Comparison of ENCODE assay signal across 14 cellular contexts in the genomic region with DNA sequence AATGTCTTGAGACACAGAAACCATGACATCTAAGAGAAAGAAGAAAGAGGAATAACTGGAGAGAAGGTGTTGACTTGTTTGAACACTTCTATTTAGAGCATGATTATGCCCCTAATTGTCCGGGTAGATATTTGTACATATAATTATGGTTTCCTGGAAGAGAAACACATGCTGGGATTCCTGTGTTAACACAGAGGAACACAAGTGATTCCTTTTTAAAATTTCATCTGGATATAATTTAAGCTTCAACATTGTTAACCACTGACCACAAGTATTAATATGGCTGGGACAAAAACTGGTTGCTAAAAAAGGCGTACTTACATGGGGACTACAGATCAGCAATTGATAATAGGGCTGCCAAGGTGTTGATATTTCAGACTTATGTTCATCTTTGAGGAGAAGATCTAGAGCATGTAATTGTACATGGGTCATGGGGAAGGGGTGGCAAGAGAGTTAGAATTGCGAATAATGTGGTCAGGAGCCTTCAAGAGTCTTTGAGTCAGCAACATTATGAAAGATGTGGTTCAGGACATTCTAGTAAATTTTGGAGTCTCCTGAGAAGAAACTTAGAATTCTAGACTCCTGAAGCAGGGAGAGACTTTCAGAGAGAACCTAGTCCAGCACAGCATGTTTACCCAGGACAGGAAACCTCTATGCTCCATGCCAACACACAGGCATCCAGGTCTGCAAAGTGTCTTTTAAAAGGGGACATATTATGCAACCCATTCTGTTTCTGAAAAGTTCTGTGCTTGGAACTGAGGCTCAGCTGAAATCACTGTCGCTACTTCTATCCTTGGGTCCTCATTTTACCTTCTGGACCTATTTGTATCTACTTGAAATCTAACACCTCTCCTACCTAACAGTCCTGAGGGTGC. TPM values are rescaled to one million over a fixed set of nuclear protein-coding genes. Genes with fewer than 3 reads are reported as not detected.
DNase-seq lines count a peak whose midpoint lies in the region; ATAC-seq and TF ChIP-seq lines count a peak whose summit lies in the region.
"Had no signal": no experiment of that assay in that cellular context is flagged by ENCODE, and none has a peak within 500 bp of the region (broad histone marks: within the 10 kb centered on the region; RNA-seq: fewer than 3 reads in every experiment).

No MANE protein-coding gene starts in this region.

- peaks cover 0 to 4% of the 10 kb centered on the region in 2 donors for H3K27me3 Mint-ChIP-seq in CD8-positive, alpha-beta memory T cell

- peaks cover 11% of the 10 kb centered on the region for H3K36me3 ChIP-seq in CD8-positive, alpha-beta memory T cell (ENCODE audit: insufficient read depth, low read length)
- H3K36me3 ChIP-seq in SK-N-MC (ENCODE audit: insufficient read depth, low read length): peaks cover 50% of the 10 kb centered on the region

- TF ChIP-seq CTCF in AG09309 (IDR thresholded peaks at IDR 0.05; ENCODE audit: control insufficient read depth, insufficient read depth, low read depth, low read length, missing control alignments): no peak

- peak overlapping the region in 5 of 7 donors; percentile 13 to 68 (median 21) for H3K4me3 Mint-ChIP-seq in CD8-positive, alpha-beta memory T cell
- H3K4me3 Mint-ChIP-seq: endodermal cell had no signal

- H3K4me1 Mint-ChIP-seq in CD8-positive, alpha-beta memory T cell: peaks cover 96 to 100% (median 98%) of the 10 kb centered on the region in 3 donors

- no peaks in the 10 kb centered on the region for H3K9me3 ChIP-seq in CD8-positive, alpha-beta memory T cell (ENCODE audit: low read length)
- no peaks in the 10 kb centered on the region for H3K9me3 ChIP-seq in SK-N-MC (ENCODE audit: low read depth, low read length)
- H3K9me3 ChIP-seq: Caco-2, stomach had no signal

- peaks cover 91% of the 10 kb centered on the region for H3K4me1 ChIP-seq in CD8-positive, alpha-beta memory T cell (ENCODE audit: insufficient read depth, low read length)
- H3K4me1 ChIP-seq: Caco-2 had no signal

- no peaks in the 10 kb centered on the region for H3K27me3 ChIP-seq in CD8-positive, alpha-beta memory T cell (ENCODE audit: insufficient read depth, low read length, poor library complexity, severe bottlenecking)
- H3K27me3 ChIP-seq: stomach had no signal

- ATAC-seq in GM19395 (IDR thresholded peaks at IDR 0.05; ENCODE audit: unreplicated experiment): no peak

- CTCF ChIA-PET in CD8-positive, alpha-beta memory T cell (lab: Charles Lee): no interaction called here

- H3K27ac ChIP-seq in CD8-positive, alpha-beta memory T cell (ENCODE audit: low read depth, low read length): no peak overlapping the region
- peak overlapping the region; percentile 60 for H3K27ac ChIP-seq in SK-N-MC
- H3K27ac ChIP-seq: parathyroid adenoma had no signal

- H3K27ac Mint-ChIP-seq in CD8-positive, alpha-beta memory T cell: peak overlapping the region; percentile 95 to 100 (median 99)
- H3K27ac Mint-ChIP-seq: endodermal cell had no signal

- POLR2A ChIA-PET in CD8-positive, alpha-beta memory T cell (lab: Charles Lee): no interaction called here

- peaks cover 12 to 74% (median 30%) of the 10 kb centered on the region in 3 donors for H3K36me3 Mint-ChIP-seq in CD8-positive, alpha-beta memory T cell

- DNase-seq in AG09309 (ENCODE audit: low read depth): peak; percentile 8
- no peak for DNase-seq in CD8-positive, alpha-beta memory T cell
- peak; percentile 44 for DNase-seq in SK-N-MC (ENCODE audit: low read depth, low spot score)
- DNase-seq in fibroblast of peridontal ligament (ENCODE audit: extremely low read depth): peak; percentile 62
- no peak for DNase-seq in epidermal melanocyte (ENCODE audit: insufficient read length, low spot score)
- DNase-seq in DMS79 treated with DMSO at 0.1 percent for 48 hours (lab: John Stamatoyannopoulos, UW): no peak
- DNase-seq in DMS114 treated with DMSO at 0.1 percent for 48 hours (lab: John Stamatoyannopoulos, UW; ENCODE audit: unreplicated experiment): no peak
- DNase-seq: Caco-2, endodermal cell, mesendoderm, NCI-H1436 treated with DMSO at 0.1 percent for 48 hours, stomach had no signal

- H3K4me3 ChIP-seq in AG09309 (ENCODE audit: control insufficient read depth, low read depth, low read length) (no peak overlapping the region), SK-N-MC (0 out of 2 replicates have a peak overlapping the region, but pooled peaks have one; percentile 18)
- no peak overlapping the region for H3K4me3 ChIP-seq in CD8-positive, alpha-beta memory T cell (ENCODE audit: low read length)
- H3K4me3 ChIP-seq: stomach had no signal

- no peaks in the 10 kb centered on the region for H3K9me3 Mint-ChIP-seq in CD8-positive, alpha-beta memory T cell
- H3K9me3 Mint-ChIP-seq: endodermal cell had no signal

- H3K9ac ChIP-seq in SK-N-MC (ENCODE audit: insufficient read length): no peak overlapping the region
- H3K9ac ChIP-seq: parathyroid adenoma had no signal

RNA-seq across cellular contexts. Expression of gene SLC38A1, which starts 56.5 kb away (rescaled TPM):
- 100 to 1,000 TPM; 233 to 242 TPM for total RNA-seq in CD8-positive, alpha-beta memory T cell
- polyA plus RNA-seq in CD8-positive, alpha-beta memory T cell: 252 TPM

Comparison
In these comparisons a context has a peak if more than half of its experiments do, and no peak if none do; other contexts are left out.
1. DNase-seq: peak in AG09309 (single experiment), SK-N-MC (single experiment) and fibroblast of peridontal ligament (single experiment); none in CD8-positive, alpha-beta memory T cell (0 of 5), epidermal melanocyte (single experiment), DMS79 treated with DMSO at 0.1 percent for 48 hours (single experiment) and DMS114 treated with DMSO at 0.1 percent for 48 hours (single experiment).